10 cellular contexts compared by ENCODE assay signal in genomic region chr18:12500986-12501385, GRCh38.
"Had no signal": no experiment of that assay in that cellular context is flagged by ENCODE, and none has a peak within 500 bp of the region (broad histone marks: within the 10 kb centered on the region; RNA-seq: fewer than 3 reads in every experiment).

No MANE protein-coding gene starts in this region.

- ATAC-seq: HCT116, K562 had no signal

- H3K9me3 ChIP-seq: HAP-1 had no signal

- H3K4me1 ChIP-seq: HAP-1 had no signal

- H3K27ac ChIP-seq: GM23248, HL-60 had no signal

- H3K36me3 ChIP-seq: HAP-1 had no signal

- H2AFZ ChIP-seq: GM23248 had no signal

- H3K4me3 ChIP-seq: GM23248, HAP-1, K562 had no signal

- DNase-seq: GM23248, GOT3, H7, HFFc6, IMR-90, KG1 had no signal

- H3K4me3 Mint-ChIP-seq: HFFc6 had no signal

- H3K9me3 Mint-ChIP-seq: HFFc6 had no signal

- H3K27ac Mint-ChIP-seq: HFFc6 had no signal

- FAIRE-seq: K562 had no signal

- H3K9ac ChIP-seq: GM23248 had no signal
